In the genomic region with DNA sequence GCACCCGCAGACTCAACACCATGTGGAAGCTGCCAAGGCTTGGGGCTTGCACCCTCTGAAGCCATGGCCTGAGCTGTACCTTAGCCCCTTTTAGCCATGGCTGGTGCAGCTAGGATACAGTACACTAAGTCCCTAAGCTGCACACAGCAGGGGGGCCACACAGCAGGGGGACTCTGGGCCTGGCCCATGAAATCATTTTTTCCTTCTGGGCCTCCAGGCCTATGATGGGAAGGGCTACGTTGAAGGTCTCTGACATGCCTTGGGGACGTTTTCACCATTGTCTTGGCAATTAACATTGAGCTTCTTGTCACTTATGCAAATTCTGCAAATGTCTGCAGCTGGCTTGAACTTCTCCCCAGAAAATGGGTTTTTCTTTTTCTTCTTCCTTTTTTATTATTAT, we compare ENCODE assay signal across 27 cellular contexts.
"Had no signal": no experiment of that assay in that cellular context is flagged by ENCODE, and none has a peak within 500 bp of the region (broad histone marks: within the 10 kb centered on the region; RNA-seq: fewer than 3 reads in every experiment).

No MANE protein-coding gene starts in this region.

- H3K9me3 Mint-ChIP-seq: type B pancreatic cell had no signal

- H3K27ac ChIP-seq: stomach, suprapubic skin, testis, thoracic aorta, thyroid gland, tibial artery, tibial nerve, transverse colon, upper lobe of left lung, upper lobe of right lung, uterus, vagina had no signal

- H3K4me1 Mint-ChIP-seq: stimulated activated effector memory CD8-positive, alpha-beta T cell treated with anti-CD3 and anti-CD28 coated beads, Interleukin-12 subunit alpha, Interleukin-12 subunit beta, amount 100 ng/mL, for 72 hours; stimulated activated memory B cell treated with anti-CD40 and anti-IgM and Interleukin-4, amounts not matched to agents 10 μg/mL and 1 μg/mL and 100 μg/mL, for 72 hours; stimulated activated naive B cell treated with anti-CD40 and anti-IgM and Interleukin-4, amounts not matched to agents 10 μg/mL and 1 μg/mL and 100 μg/mL, for 72 hours; stimulated activated naive CD8-positive, alpha-beta T cell treated with anti-CD3 and anti-CD28 coated beads, Interleukin-15, amount 100 ng/mL, for 72 hours had no signal

- H3K27me3 Mint-ChIP-seq: stimulated activated memory B cell treated with anti-CD40 and anti-IgM and Interleukin-4, amounts not matched to agents 10 μg/mL and 1 μg/mL and 100 μg/mL, for 72 hours; stimulated activated naive B cell treated with anti-CD40 and anti-IgM and Interleukin-4, amounts not matched to agents 10 μg/mL and 1 μg/mL and 100 μg/mL, for 72 hours; stimulated activated naive CD8-positive, alpha-beta T cell treated with anti-CD3 and anti-CD28 coated beads, Interleukin-15, amount 100 ng/mL, for 72 hours; stimulated activated naive CD8-positive, alpha-beta T cell treated with anti-CD3 and anti-CD28 coated beads, Interleukin-15, Interleukin-2, amounts not matched to agents 100 ng/mL and 50 ng/mL, for 24 hours; type B pancreatic cell had no signal

- H3K4me1 ChIP-seq: stomach, suprapubic skin, testis, thyroid gland, tibial artery, tibial nerve, transverse colon, upper lobe of left lung, upper lobe of right lung, uterus, vagina had no signal

- H3K27me3 ChIP-seq: stomach, suprapubic skin, testis, thyroid gland, tibial artery, tibial nerve, transverse colon, upper lobe of left lung, upper lobe of right lung, uterus, vagina had no signal

- H3K36me3 Mint-ChIP-seq: stimulated activated effector memory CD8-positive, alpha-beta T cell treated with anti-CD3 and anti-CD28 coated beads, Interleukin-12 subunit alpha, Interleukin-12 subunit beta, amount 100 ng/mL, for 72 hours had no signal

- H3K9me3 ChIP-seq: stomach, suprapubic skin, testis, thoracic aorta, thyroid gland, tibial artery, transverse colon, upper lobe of left lung, upper lobe of right lung, uterus, vagina had no signal

- H3K36me3 ChIP-seq: stomach, suprapubic skin, thoracic aorta, thyroid gland, tibial artery, tibial nerve, transverse colon, upper lobe of left lung, upper lobe of right lung, uterus, vagina had no signal

- H3K4me3 Mint-ChIP-seq: stimulated activated effector memory CD8-positive, alpha-beta T cell treated with anti-CD3 and anti-CD28 coated beads, Interleukin-12 subunit alpha, Interleukin-12 subunit beta, amount 100 ng/mL, for 72 hours; stimulated activated memory B cell treated with anti-CD40 and anti-IgM and Interleukin-4, amounts not matched to agents 10 μg/mL and 1 μg/mL and 100 μg/mL, for 72 hours; stimulated activated naive B cell treated with anti-CD40 and anti-IgM and Interleukin-4, amounts not matched to agents 10 μg/mL and 1 μg/mL and 100 μg/mL, for 72 hours; stimulated activated naive CD8-positive, alpha-beta T cell treated with anti-CD3 and anti-CD28 coated beads, Interleukin-15, amount 100 ng/mL, for 72 hours; stimulated activated naive CD8-positive, alpha-beta T cell treated with anti-CD3 and anti-CD28 coated beads, Interleukin-15, Interleukin-2, amounts not matched to agents 100 ng/mL and 50 ng/mL, for 24 hours; type B pancreatic cell had no signal

- H3K27ac Mint-ChIP-seq: stimulated activated effector memory CD8-positive, alpha-beta T cell treated with anti-CD3 and anti-CD28 coated beads, Interleukin-12 subunit alpha, Interleukin-12 subunit beta, amount 100 ng/mL, for 72 hours; stimulated activated memory B cell treated with anti-CD40 and anti-IgM and Interleukin-4, amounts not matched to agents 10 μg/mL and 1 μg/mL and 100 μg/mL, for 72 hours; stimulated activated naive B cell treated with anti-CD40 and anti-IgM and Interleukin-4, amounts not matched to agents 10 μg/mL and 1 μg/mL and 100 μg/mL, for 72 hours; stimulated activated naive CD8-positive, alpha-beta T cell treated with anti-CD3 and anti-CD28 coated beads, Interleukin-15, amount 100 ng/mL, for 72 hours; stimulated activated naive CD8-positive, alpha-beta T cell treated with anti-CD3 and anti-CD28 coated beads, Interleukin-15, Interleukin-2, amounts not matched to agents 100 ng/mL and 50 ng/mL, for 24 hours; type B pancreatic cell had no signal

- H3K4me3 ChIP-seq: stomach, suprapubic skin, testis, thoracic aorta, thyroid gland, tibial artery, tibial nerve, transverse colon, upper lobe of left lung, upper lobe of right lung, uterus, vagina had no signal

- DNase-seq: stimulated activated CD4-positive, alpha-beta T cell treated with anti-CD3 and anti-CD28 coated beads, Interleukin-2, amount 100 ng/mL, for 48 hours; stimulated activated CD4-positive, alpha-beta T cell treated with anti-CD3 and anti-CD28 coated beads, Interleukin-4, amount 100 ng/mL, for 1 hour; stimulated activated CD4-positive, alpha-beta T cell treated with anti-CD3 and anti-CD28 coated beads, Interleukin-4, amount 100 ng/mL, for 4 hours; stimulated activated CD8-positive, alpha-beta memory T cell treated with anti-CD3 and anti-CD28 coated beads, Interleukin-4, amount 100 ng/mL, for 48 hours; stimulated activated naive B cell treated with anti-CD40 and anti-IgM and Interleukin-4, amounts not matched to agents 10 μg/mL and 1 μg/mL and 100 μg/mL, for 72 hours; stimulated activated naive CD4-positive, alpha-beta T cell; stimulated activated naive CD4-positive, alpha-beta T cell treated with Interleukin-2 at 50 U/mL for 16 hours; stimulated activated naive CD8-positive, alpha-beta T cell treated with anti-CD3 and anti-CD28 coated beads, Interleukin-15, amount 100 ng/mL, for 72 hours; stimulated activated naive CD8-positive, alpha-beta T cell treated with anti-CD3 and anti-CD28 coated beads, Interleukin-15, Interleukin-2, amounts not matched to agents 100 U/mL and 50 U/mL, for 24 hours; stomach; substantia nigra; testis; thyroid gland; tibial artery; transverse colon; trophoblast cell; upper lobe of left lung; upper lobe of right lung; uterus had no signal
